In the genomic region with DNA sequence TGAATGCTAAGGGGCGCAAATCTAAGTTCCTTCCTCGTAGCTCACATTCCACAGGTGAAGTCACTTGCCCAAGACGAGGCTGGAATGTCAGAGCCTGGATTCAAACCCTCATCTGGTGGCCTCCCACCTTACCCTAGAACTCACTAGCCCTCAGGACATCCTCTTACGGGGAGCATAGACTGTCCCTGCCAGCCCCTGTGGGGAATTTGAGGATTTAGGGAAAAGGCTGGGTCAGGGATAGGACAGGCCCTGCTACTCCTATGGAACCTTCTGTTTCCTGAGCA, we compare ENCODE assay signal across 1 cellular context.
TF ChIP-seq lines count a peak whose summit lies in the region.

No MANE protein-coding gene starts in this region.

TF ChIP-seq in GM12878, 131 proteins besides CTCF, POLR2A, EP300 and RAD21:
- TF ChIP-seq SREBF2 (IDR thresholded peaks at IDR 0.05; ENCODE audit: low read length) (no peak), IRF5 (IDR thresholded peaks at IDR 0.05; ENCODE audit: borderline replicate concordance) (no peak), MTA3 (IDR thresholded peaks at IDR 0.05; ENCODE audit: borderline replicate concordance, low read length) (no peak), HCFC1 (IDR thresholded peaks at IDR 0.05; ENCODE audit: low read length) (no peak), ZNF384 (IDR thresholded peaks at IDR 0.05; ENCODE audit: borderline replicate concordance, low read depth, low read length) (no peak), RBBP5 (conservative IDR thresholded peaks at IDR 0.05) (no peak), BCL11A (IDR thresholded peaks at IDR 0.05; ENCODE audit: low read depth, low read length) (no peak)
